In the genomic region with DNA sequence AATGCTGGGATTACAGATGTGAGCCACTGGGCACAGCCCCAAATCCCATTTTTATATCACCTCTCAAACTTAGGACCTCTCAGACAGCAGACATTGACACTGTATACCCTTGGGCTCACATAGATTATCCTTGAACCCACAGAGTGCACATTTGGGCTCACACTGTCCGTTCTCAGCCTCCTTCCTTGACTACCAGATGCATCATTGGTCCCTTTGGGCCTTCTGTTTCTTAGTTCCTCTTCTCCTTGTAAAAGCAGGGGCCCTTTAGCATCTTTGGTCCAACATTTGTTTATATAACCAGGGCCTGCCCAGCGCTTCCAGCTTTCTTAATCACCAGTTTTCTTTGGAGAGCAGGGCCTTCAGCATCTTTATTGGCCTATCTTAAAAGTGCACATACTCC, we compare ENCODE assay signal across 31 cellular contexts.
"Had no signal": no experiment of that assay in that cellular context is flagged by ENCODE, and none has a peak within 500 bp of the region (broad histone marks: within the 10 kb centered on the region; RNA-seq: fewer than 3 reads in every experiment).

No MANE protein-coding gene starts in this region.

- H3K9me3 ChIP-seq: neutrophil, ovary, psoas muscle, right lobe of liver, sigmoid colon, suprapubic skin, testis, tibial artery, transverse colon, upper lobe of right lung, uterus had no signal

- H3K9me3 Mint-ChIP-seq: naive thymus-derived CD8-positive, alpha-beta T cell; natural killer cell treated with Interleukin-12 subunit alpha and Interleukin-12 subunit beta and Interleukin-15 and Interleukin-18, amount 100 ng/mL, for 72 hours; nephron progenitor cell; stimulated activated effector memory CD8-positive, alpha-beta T cell treated with anti-CD3 and anti-CD28 coated beads, Interleukin-12 subunit alpha, Interleukin-12 subunit beta, amount 100 ng/mL, for 72 hours; stimulated activated naive CD8-positive, alpha-beta T cell treated with anti-CD3 and anti-CD28 coated beads, Interleukin-15, amount 100 ng/mL, for 72 hours; type B pancreatic cell had no signal

- H3K36me3 ChIP-seq: neutrophil, ovary, right lobe of liver, sigmoid colon, suprapubic skin, tibial artery, transverse colon, upper lobe of right lung, uterus had no signal

- H3K27me3 Mint-ChIP-seq: progenitor cell of endocrine pancreas had no signal

- H3K4me3 Mint-ChIP-seq: naive thymus-derived CD8-positive, alpha-beta T cell; natural killer cell treated with Interleukin-12 subunit alpha and Interleukin-12 subunit beta and Interleukin-15 and Interleukin-18, amount 100 ng/mL, for 72 hours; nephron progenitor cell; neural crest cell; stimulated activated effector memory CD8-positive, alpha-beta T cell treated with anti-CD3 and anti-CD28 coated beads, Interleukin-12 subunit alpha, Interleukin-12 subunit beta, amount 100 ng/mL, for 72 hours; stimulated activated naive CD8-positive, alpha-beta T cell treated with anti-CD3 and anti-CD28 coated beads, Interleukin-15, amount 100 ng/mL, for 72 hours; type B pancreatic cell had no signal

- ATAC-seq: naive thymus-derived CD8-positive, alpha-beta T cell; natural killer cell treated with Interleukin-12 subunit alpha and Interleukin-12 subunit beta and Interleukin-15 and Interleukin-18, amount 100 ng/mL, for 72 hours; psoas muscle; right cardiac atrium; right lobe of liver; stimulated activated effector memory CD8-positive, alpha-beta T cell treated with anti-CD3 and anti-CD28 coated beads, Interleukin-12 subunit alpha, Interleukin-12 subunit beta, amount 100 ng/mL, for 72 hours; stimulated activated naive CD8-positive, alpha-beta T cell treated with anti-CD3 and anti-CD28 coated beads, Interleukin-15, amount 100 ng/mL, for 72 hours; stimulated activated naive CD8-positive, alpha-beta T cell treated with anti-CD3 and anti-CD28 coated beads, Interleukin-15, Interleukin-2, amounts not matched to agents 100 U/mL and 50 U/mL, for 24 hours; upper lobe of right lung had no signal

- DNase-seq: naive thymus-derived CD8-positive, alpha-beta T cell; nephron progenitor cell; nucleus accumbens; ovary; posterior cingulate gyrus; psoas muscle; right cardiac atrium; right lobe of liver; sigmoid colon; small intestine; stimulated activated CD4-positive, alpha-beta T cell treated with anti-CD3 and anti-CD28 coated beads, Interleukin-15, amount 100 ng/mL, for 24 hours; stimulated activated CD4-positive, alpha-beta T cell treated with anti-CD3 and anti-CD28 coated beads, Interleukin-2, amount 100 ng/mL, for 24 hours; stimulated activated CD4-positive, alpha-beta T cell treated with anti-CD3 and anti-CD28 coated beads, Interleukin-2, amount 100 ng/mL, for 48 hours; stimulated activated CD4-positive, alpha-beta T cell treated with anti-CD3 and anti-CD28 coated beads, Interleukin-4, amount 100 ng/mL, for 24 hours; stimulated activated naive CD4-positive, alpha-beta T cell; stimulated activated naive CD8-positive, alpha-beta T cell treated with anti-CD3 and anti-CD28 coated beads, Interleukin-15, amount 100 ng/mL, for 72 hours; stimulated activated naive CD8-positive, alpha-beta T cell treated with anti-CD3 and anti-CD28 coated beads, Interleukin-15, Interleukin-2, amounts not matched to agents 100 U/mL and 50 U/mL, for 24 hours; substantia nigra; testis; tibial artery; transverse colon; upper lobe of right lung; uterus had no signal

- H3K4me1 ChIP-seq: parathyroid adenoma, psoas muscle, transverse colon, upper lobe of right lung, uterus had no signal

- H3K36me3 Mint-ChIP-seq: naive thymus-derived CD8-positive, alpha-beta T cell; natural killer cell treated with Interleukin-12 subunit alpha and Interleukin-12 subunit beta and Interleukin-15 and Interleukin-18, amount 100 ng/mL, for 72 hours; stimulated activated effector memory CD8-positive, alpha-beta T cell treated with anti-CD3 and anti-CD28 coated beads, Interleukin-12 subunit alpha, Interleukin-12 subunit beta, amount 100 ng/mL, for 72 hours; type B pancreatic cell had no signal

- H3K27ac ChIP-seq: neutrophil, ovary, parathyroid adenoma, psoas muscle, right lobe of liver, sigmoid colon, suprapubic skin, testis, tibial artery, transverse colon, upper lobe of right lung, uterus had no signal

- H3K9ac ChIP-seq: parathyroid adenoma had no signal

- H3K27me3 ChIP-seq: neutrophil, ovary, right lobe of liver, sigmoid colon, suprapubic skin, testis, tibial artery, transverse colon, upper lobe of right lung, uterus had no signal

- H3K27ac Mint-ChIP-seq: naive thymus-derived CD8-positive, alpha-beta T cell; natural killer cell treated with Interleukin-12 subunit alpha and Interleukin-12 subunit beta and Interleukin-15 and Interleukin-18, amount 100 ng/mL, for 72 hours; nephron progenitor cell; progenitor cell of endocrine pancreas; stimulated activated effector memory CD8-positive, alpha-beta T cell treated with anti-CD3 and anti-CD28 coated beads, Interleukin-12 subunit alpha, Interleukin-12 subunit beta, amount 100 ng/mL, for 72 hours; stimulated activated naive CD8-positive, alpha-beta T cell treated with anti-CD3 and anti-CD28 coated beads, Interleukin-15, amount 100 ng/mL, for 72 hours; type B pancreatic cell had no signal

- H3K4me3 ChIP-seq: ovary, psoas muscle, right lobe of liver, sigmoid colon, suprapubic skin, testis, tibial artery, transverse colon, upper lobe of right lung, uterus had no signal

- H3K4me1 Mint-ChIP-seq: naive thymus-derived CD8-positive, alpha-beta T cell; nephron progenitor cell; stimulated activated effector memory CD8-positive, alpha-beta T cell treated with anti-CD3 and anti-CD28 coated beads, Interleukin-12 subunit alpha, Interleukin-12 subunit beta, amount 100 ng/mL, for 72 hours; stimulated activated naive CD8-positive, alpha-beta T cell treated with anti-CD3 and anti-CD28 coated beads, Interleukin-15, amount 100 ng/mL, for 72 hours had no signal
